16 cellular contexts compared by ENCODE assay signal in genomic region chr3:29318251-29318650, GRCh38. TPM values are rescaled to one million over a fixed set of nuclear protein-coding genes. Genes with fewer than 3 reads are reported as not detected.
DNase-seq lines count a peak whose midpoint lies in the region; ATAC-seq and TF ChIP-seq lines count a peak whose summit lies in the region.
"Had no signal": no experiment of that assay in that cellular context is flagged by ENCODE, and none has a peak within 500 bp of the region (broad histone marks: within the 10 kb centered on the region; RNA-seq: fewer than 3 reads in every experiment).

No MANE protein-coding gene starts in this region.

- ATAC-seq in left ventricle myocardium superior, result no peak
- ATAC-seq in psoas muscle, result peak; percentile 39 to 65 (median 58)
- ATAC-seq in HG03175 (IDR thresholded peaks at IDR 0.05; ENCODE audit: unreplicated experiment), result no peak
- ATAC-seq in HG03565 (IDR thresholded peaks at IDR 0.05; ENCODE audit: unreplicated experiment), result no peak
- ATAC-seq: HCT116, Panc1 had no signal

- H3K4me1 ChIP-seq in cardiac muscle cell (ENCODE audit: low read depth) (peaks cover 16% of the 10 kb centered on the region), psoas muscle (peaks cover 67% of the 10 kb centered on the region), esophagus muscularis mucosa (peaks cover 34 to 64% (median 54%) of the 10 kb centered on the region in 4 donors)

- peak overlapping the region; percentile 4 for H3K27ac ChIP-seq in cardiac muscle cell
- peak overlapping the region; percentile 1 for H3K27ac ChIP-seq in psoas muscle
- H3K27ac ChIP-seq in esophagus muscularis mucosa (replicated peaks in 1 of 4), result no peak overlapping the region
- H3K27ac ChIP-seq: C4-2B had no signal

- no peak for TF ChIP-seq POLR2A in esophagus muscularis mucosa (IDR thresholded peaks at IDR 0.05; ENCODE audit: low read depth)

- intact Hi-C loops in left ventricle myocardium superior (cut with micrococcal nuclease), result no loop called here
- intact Hi-C loops in psoas muscle (cut with DNase I), result no loop called here
- intact Hi-C loops in esophagus muscularis mucosa (cut with DNase I), result no loop called here

- 79 to 95% (median 86%) methylated on average over 3 of the region's 3 CpGs for WGBS in psoas muscle, 3 donors
- WGBS in esophagus muscularis mucosa, result 80% methylated on average over 3 of the region's 3 CpGs

- H3K27me3 ChIP-seq in cardiac muscle cell (no peaks in the 10 kb centered on the region), psoas muscle (ENCODE audit: insufficient read depth in 3 of 3, low read length in 2 of 3) (no peaks in the 10 kb centered on the region), esophagus muscularis mucosa (no peaks in the 10 kb centered on the region)

- DNase-seq in cardiac muscle cell (ENCODE audit: low read depth in 1 of 2, low spot score in 1 of 2), result no peak
- DNase-seq in left ventricle myocardium superior, result no peak
- DNase-seq in glomerular visceral epithelial cell (ENCODE audit: extremely low spot score), result peak; percentile 29
- DNase-seq in psoas muscle, result no peak
- no peak for DNase-seq in esophagus muscularis mucosa (ENCODE audit: extremely low spot score)
- no peak for DNase-seq in activated CD8-positive, alpha-beta memory T cell treated with anti-CD3 and anti-CD28 coated beads, Interleukin-2, amount 50 U/mL, for 4 hours
- DNase-seq: COR-L47, NCI-H345, NCI-H69, Right ventricle myocardium superior had no signal

- TF ChIP-seq CTCF in cardiac muscle cell (IDR thresholded peaks at IDR 0.05; ENCODE audit: low read depth, low read length) (no peak), psoas muscle (IDR thresholded peaks at IDR 0.05) (no peak), esophagus muscularis mucosa (IDR thresholded peaks at IDR 0.05) (no peak)

- H3K36me3 ChIP-seq in cardiac muscle cell, result no peaks in the 10 kb centered on the region
- H3K36me3 ChIP-seq in psoas muscle (ENCODE audit: insufficient read depth in 1 of 2, low read depth in 1 of 2), result no peaks in the 10 kb centered on the region
- no peaks in the 10 kb centered on the region for H3K36me3 ChIP-seq in esophagus muscularis mucosa

- no peaks in the 10 kb centered on the region for H3K9me3 ChIP-seq in cardiac muscle cell (ENCODE audit: low read depth)
- no peaks in the 10 kb centered on the region for H3K9me3 ChIP-seq in psoas muscle
- H3K9me3 ChIP-seq in esophagus muscularis mucosa, result no peaks in the 10 kb centered on the region

- H3K4me3 ChIP-seq in cardiac muscle cell, result no peak overlapping the region
- H3K4me3 ChIP-seq in psoas muscle, result no peak overlapping the region
- H3K4me3 ChIP-seq in esophagus muscularis mucosa, result no peak overlapping the region

- TF ChIP-seq EP300 in esophagus muscularis mucosa (IDR thresholded peaks at IDR 0.05), result no peak

RNA-seq across cellular contexts. Expression of gene RBMS3, which starts 37.4 kb away (rescaled TPM):
- total RNA-seq in cardiac muscle cell (17.5 and 20.8 TPM in 2 replicates), left ventricle myocardium superior (20.7 TPM), psoas muscle (10 to 100 TPM; 23.5 to 34.5 (median 29.7) TPM), esophagus muscularis mucosa (10 to 100 TPM; 53.0 to 81.5 (median 61.2) TPM)
- polyA plus RNA-seq in cardiac muscle cell (20.8 and 33.4 TPM in 2 replicates), psoas muscle (1 to 10 TPM; 3.8 to 5.3 (median 4.3) TPM)
- polyA plus RNA-seq: IgD-negative memory B cell had no signal

Comparison
In these comparisons a context has a peak if more than half of its experiments do, and no peak if none do; other contexts are left out.
1. H3K27ac ChIP-seq: peak in cardiac muscle cell (single experiment) and psoas muscle (single experiment); none in esophagus muscularis mucosa (0 of 4).
2. ATAC-seq: peak in psoas muscle (4 of 4); none in left ventricle myocardium superior (single experiment), HG03175 (single experiment) and HG03565 (single experiment).